Comparison of ENCODE assay signal across 11 cellular contexts in the genomic region with DNA sequence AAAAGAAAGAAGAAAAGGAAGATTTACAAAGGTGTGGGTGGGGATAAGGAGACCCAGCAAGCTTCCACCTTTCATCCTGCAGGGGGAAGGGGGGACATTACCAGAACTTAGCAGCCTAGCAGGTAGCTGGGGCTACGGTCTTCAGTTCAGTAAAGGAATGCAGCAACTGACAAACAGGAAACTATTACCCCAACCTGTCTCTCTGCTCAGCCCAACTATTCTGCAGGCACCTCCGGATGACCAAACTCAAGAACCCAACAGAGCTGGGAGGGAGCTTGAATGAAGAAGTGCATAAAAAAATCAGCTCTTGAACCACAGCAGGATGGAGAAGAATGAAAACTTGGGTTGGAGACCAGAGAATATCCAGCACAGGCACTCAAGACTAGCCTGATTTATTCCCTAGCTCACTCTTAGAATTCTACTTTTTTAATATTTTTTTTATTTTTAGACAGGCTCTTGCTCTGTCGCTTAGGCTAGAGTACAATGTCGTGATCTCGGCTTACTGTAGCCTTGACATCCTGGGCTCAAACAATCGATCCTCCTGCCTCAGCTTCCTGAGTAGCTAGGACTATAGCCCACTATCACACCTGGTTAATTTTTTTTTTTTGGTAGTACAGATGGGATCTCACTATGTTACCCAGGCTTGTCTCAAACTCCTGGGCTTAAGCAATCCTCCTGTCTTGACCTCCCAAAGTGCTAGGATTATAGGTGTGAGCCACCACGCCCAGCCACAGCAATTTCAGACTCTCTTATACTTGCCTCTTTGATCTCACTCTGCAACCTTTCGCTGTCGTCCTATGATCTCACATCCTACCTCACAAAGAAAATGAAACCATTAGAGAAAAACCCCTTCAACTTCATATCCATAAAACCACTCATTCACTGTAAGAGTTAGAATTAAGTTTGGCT. TPM values are rescaled to one million over a fixed set of nuclear protein-coding genes. Genes with fewer than 3 reads are reported as not detected.
DNase-seq lines count a peak whose midpoint lies in the region; ATAC-seq and TF ChIP-seq lines count a peak whose summit lies in the region.
"Had no signal": no experiment of that assay in that cellular context is flagged by ENCODE, and none has a peak within 500 bp of the region (broad histone marks: within the 10 kb centered on the region; RNA-seq: fewer than 3 reads in every experiment).

No MANE protein-coding gene starts in this region.

- peak overlapping the region; percentile 82 to 94 for H3K27ac Mint-ChIP-seq in stimulated activated naive CD8-positive, alpha-beta T cell treated with anti-CD3 and anti-CD28 coated beads, Interleukin-15, amount 100 ng/mL, for 72 hours

- peaks cover 11 to 15% of the 10 kb centered on the region in 2 donors for H3K9me3 Mint-ChIP-seq in stimulated activated naive CD8-positive, alpha-beta T cell treated with anti-CD3 and anti-CD28 coated beads, Interleukin-15, amount 100 ng/mL, for 72 hours
- H3K9me3 Mint-ChIP-seq: neural crest cell had no signal

- no peaks in the 10 kb centered on the region for H3K9me3 ChIP-seq in heart left ventricle
- H3K9me3 ChIP-seq: A549 had no signal

- intact Hi-C loops in heart left ventricle (cut with DNase I), result no loop called here

- DNase-seq in activated effector memory CD4-positive, alpha-beta T cell treated with anti-CD3 and anti-CD28 coated beads, Interleukin-2, amount 50 U/mL, for 16 hours, result peak; percentile 79
- no peak for DNase-seq in activated effector memory CD4-positive, alpha-beta T cell treated with Interleukin-2 at 50 U/mL for 16 hours
- peak; percentile 20 for DNase-seq in activated T-cell treated with anti-CD3 and anti-CD28 coated beads for 4 hours
- peak; percentile 26 to 57 for DNase-seq in stimulated activated naive CD8-positive, alpha-beta T cell treated with anti-CD3 and anti-CD28 coated beads, Interleukin-15, amount 100 ng/mL, for 72 hours
- DNase-seq in H4 (ENCODE audit: low spot score), result no peak
- no peak for DNase-seq in heart left ventricle
- DNase-seq: activated gamma-delta T cell had no signal

- no peak for TF ChIP-seq POLR2A in heart left ventricle (IDR thresholded peaks at IDR 0.05)

- peaks cover 65% of the 10 kb centered on the region for H3K4me1 Mint-ChIP-seq in stimulated activated naive CD8-positive, alpha-beta T cell treated with anti-CD3 and anti-CD28 coated beads, Interleukin-15, amount 100 ng/mL, for 72 hours
- H3K4me1 Mint-ChIP-seq: neural crest cell had no signal

- no peaks in the 10 kb centered on the region for H3K36me3 ChIP-seq in heart left ventricle

- peak overlapping the region in 1 of 12 donors; percentile 55 for H3K27ac ChIP-seq in heart left ventricle
- H3K27ac ChIP-seq: A549 had no signal

- peaks cover 0 to 8% (median 0%) of the 10 kb centered on the region in 12 donors for H3K4me1 ChIP-seq in heart left ventricle
- H3K4me1 ChIP-seq: A549 had no signal

- no peak overlapping the region for H3K4me3 ChIP-seq in heart left ventricle
- H3K4me3 ChIP-seq: A549 had no signal

- no peaks in the 10 kb centered on the region for H3K27me3 Mint-ChIP-seq in stimulated activated naive CD8-positive, alpha-beta T cell treated with anti-CD3 and anti-CD28 coated beads, Interleukin-15, amount 100 ng/mL, for 72 hours

- H3K27me3 ChIP-seq in heart left ventricle, result no peaks in the 10 kb centered on the region

- no peak for TF ChIP-seq CTCF in heart left ventricle (IDR thresholded peaks at IDR 0.05)

- WGBS in heart left ventricle, 4 donors, result 76 to 84% (median 80%) methylated on average over 9 of the region's 9 CpGs

- peak; percentile 36 for ATAC-seq in HG03066 (IDR thresholded peaks at IDR 0.05; ENCODE audit: low read depth, unreplicated experiment)
- peak; percentile 86 for ATAC-seq in stimulated activated naive CD8-positive, alpha-beta T cell treated with anti-CD3 and anti-CD28 coated beads, Interleukin-15, amount 100 ng/mL, for 72 hours
- no peak for ATAC-seq in heart left ventricle
- ATAC-seq in HG03097 (IDR thresholded peaks at IDR 0.05; ENCODE audit: low FRiP score, unreplicated experiment), result no peak
- ATAC-seq: A549 had no signal

- H3K4me3 Mint-ChIP-seq in stimulated activated naive CD8-positive, alpha-beta T cell treated with anti-CD3 and anti-CD28 coated beads, Interleukin-15, amount 100 ng/mL, for 72 hours, result peak overlapping the region; percentile 79 to 83
- H3K4me3 Mint-ChIP-seq: neural crest cell had no signal

RNA-seq across cellular contexts. Expression of a gene that starts 18.5 kb away (rescaled TPM):
- not detected in 2 replicates for total RNA-seq in H4 (2014; rRNA removed; shearing (Covaris generic))
- total RNA-seq in heart left ventricle, result under 1 TPM; 0.12 to 0.75 (median 0.43) TPM
- polyA plus RNA-seq in heart left ventricle, result under 1 TPM; 0.27 to 1.00 TPM

Comparison
In these comparisons a context has a peak if more than half of its experiments do, and no peak if none do; other contexts are left out.
1. DNase-seq: peak in activated effector memory CD4-positive, alpha-beta T cell treated with anti-CD3 and anti-CD28 coated beads, Interleukin-2, amount 50 U/mL, for 16 hours (single experiment), activated T-cell treated with anti-CD3 and anti-CD28 coated beads for 4 hours (single experiment) and stimulated activated naive CD8-positive, alpha-beta T cell treated with anti-CD3 and anti-CD28 coated beads, Interleukin-15, amount 100 ng/mL, for 72 hours (2 of 2); none in activated effector memory CD4-positive, alpha-beta T cell treated with Interleukin-2 at 50 U/mL for 16 hours (single experiment), H4 (single experiment) and heart left ventricle (0 of 5).
2. ATAC-seq: peak in HG03066 (single experiment) and stimulated activated naive CD8-positive, alpha-beta T cell treated with anti-CD3 and anti-CD28 coated beads, Interleukin-15, amount 100 ng/mL, for 72 hours (single experiment); none in heart left ventricle (0 of 4) and HG03097 (single experiment).